Comparison of ENCODE assay signal across 8 cellular contexts in genomic region chr4:10164877-10165283, GRCh38. TPM values are rescaled to one million over a fixed set of nuclear protein-coding genes. Genes with fewer than 3 reads are reported as not detected.
A peak's percentile ranks its signal among the peaks of the same experiment; 100 is the strongest.
DNase-seq lines count a peak whose midpoint lies in the region; ATAC-seq and TF ChIP-seq lines count a peak whose summit lies in the region.

No MANE protein-coding gene starts in this region.

- H3K27ac Mint-ChIP-seq in WTC11, result no peak overlapping the region

- no peaks in the 10 kb centered on the region for H3K4me1 Mint-ChIP-seq in WTC11

- H3K9me3 ChIP-seq in DND-41 (ENCODE audit: insufficient read depth, low read length, severe bottlenecking) (no peaks in the 10 kb centered on the region), right cardiac atrium (ENCODE audit: control insufficient read depth, low read length) (no peaks in the 10 kb centered on the region), testis (no peaks in the 10 kb centered on the region)

- POLR2A ChIA-PET in WTC11 (lab: Charles Lee), result interaction anchor here (0.7 kb wide), 1 partner anchor 284 kb away, joined by 3 read pairs; no protein-coding TSS in a partner anchor

- ATAC-seq in DND-41 (ENCODE audit: insufficient read depth, low read depth) (no peak), WTC11 (peak; percentile 68), right cardiac atrium (peak in 1 of 2 donors; percentile 16), esophagus mucosa (no peak), GM19395 (IDR thresholded peaks at IDR 0.05; ENCODE audit: unreplicated experiment) (no peak)

- H4K20me1 ChIP-seq in DND-41 (ENCODE audit: insufficient read depth, low read length), result no peaks in the 10 kb centered on the region

- H2AFZ ChIP-seq in DND-41 (ENCODE audit: low read depth, low read length), result no peak overlapping the region

- no peaks in the 10 kb centered on the region for H3K36me3 Mint-ChIP-seq in WTC11

- no peak overlapping the region for H3K9ac ChIP-seq in DND-41 (ENCODE audit: low read depth, low read length)

- H3K4me3 ChIP-seq in DND-41 (ENCODE audit: low read depth in 1 of 2, low read length in 2 of 2) (no peak overlapping the region), right cardiac atrium (ENCODE audit: low read length) (no peak overlapping the region), testis (no peak overlapping the region)

- H3K27ac ChIP-seq in DND-41 (ENCODE audit: low read length) (no peak overlapping the region), right cardiac atrium (ENCODE audit: low read length) (no peak overlapping the region), testis (no peak overlapping the region)

- H3K4me2 ChIP-seq in DND-41 (ENCODE audit: insufficient read depth, low read length), result no peak overlapping the region

- H3K27me3 Mint-ChIP-seq in WTC11 (ENCODE audit: low read depth), result no peaks in the 10 kb centered on the region; the same call in 1 of the 2 replicates

- H3K36me3 ChIP-seq in DND-41 (ENCODE audit: insufficient read depth, low read length) (no peaks in the 10 kb centered on the region), testis (ENCODE audit: low read depth, missing control alignments) (no peaks in the 10 kb centered on the region)

- H3K27me3 ChIP-seq in DND-41 (ENCODE audit: insufficient read depth, low read length, poor library complexity) (no peaks in the 10 kb centered on the region), right cardiac atrium (ENCODE audit: control insufficient read depth, insufficient read depth) (no peaks in the 10 kb centered on the region), testis (no peaks in the 10 kb centered on the region)

- intact Hi-C loops in right cardiac atrium (cut with DNase I) (loop anchor here (2.0 to 5.0 kb wide), 5 partner anchors 222 to 382 kb away; no protein-coding TSS in a partner anchor), testis (cut with DNase I; ENCODE audit: low total_unique reads) (no loop called here)

- TF ChIP-seq POLR2A in testis (IDR thresholded peaks at IDR 0.05), result no peak

- no peaks in the 10 kb centered on the region for H3K9me3 Mint-ChIP-seq in WTC11

- H3K4me3 Mint-ChIP-seq in WTC11, result no peak overlapping the region

- CTCF ChIA-PET in WTC11 (lab: Charles Lee), result interaction anchor here (1.0 to 3.8 kb wide), 18 partner anchors 9 to 388 kb away, joined by 3 to 32 read pairs (median 6); no protein-coding TSS in a partner anchor

- TF ChIP-seq CTCF in DND-41 (IDR thresholded peaks at IDR 0.05; ENCODE audit: borderline replicate concordance, extremely low read depth, low read length, poor library complexity, severe bottlenecking) (peak; percentile 62), WTC11 (IDR thresholded peaks at IDR 0.05) (peak; percentile 33), testis (IDR thresholded peaks at IDR 0.05) (peak; percentile 41 to 63 (median 48))

- no peaks in the 10 kb centered on the region for H3K79me2 ChIP-seq in DND-41 (ENCODE audit: insufficient read depth, low read length)

- DNase-seq in DND-41, result peak; percentile 31
- DNase-seq in HT-29 (ENCODE audit: low spot score), result peak; percentile 48
- peak; percentile 61 for DNase-seq in WTC11 (ENCODE audit: low spot score)
- peak in 2 of 3 donors; percentile 28 to 61 for DNase-seq in right cardiac atrium
- peak; percentile 50 for DNase-seq in testis
- DNase-seq in T1000 (lab: John Stamatoyannopoulos, UW), result no peak

- 35% methylated on average over 3 of the region's 3 CpGs for WGBS in right cardiac atrium
- 36 to 41% methylated on average over 3 of the region's 3 CpGs for WGBS in testis, 2 donors

- H3K4me1 ChIP-seq in DND-41 (ENCODE audit: insufficient read depth, low read length) (no peaks in the 10 kb centered on the region), right cardiac atrium (ENCODE audit: control insufficient read depth, insufficient read depth, low read length) (no peaks in the 10 kb centered on the region), testis (no peaks in the 10 kb centered on the region)

TF ChIP-seq in WTC11, 78 proteins besides CTCF, POLR2A, EP300 and RAD21 (continues in another document):
- TF ChIP-seq, protein P1, sequence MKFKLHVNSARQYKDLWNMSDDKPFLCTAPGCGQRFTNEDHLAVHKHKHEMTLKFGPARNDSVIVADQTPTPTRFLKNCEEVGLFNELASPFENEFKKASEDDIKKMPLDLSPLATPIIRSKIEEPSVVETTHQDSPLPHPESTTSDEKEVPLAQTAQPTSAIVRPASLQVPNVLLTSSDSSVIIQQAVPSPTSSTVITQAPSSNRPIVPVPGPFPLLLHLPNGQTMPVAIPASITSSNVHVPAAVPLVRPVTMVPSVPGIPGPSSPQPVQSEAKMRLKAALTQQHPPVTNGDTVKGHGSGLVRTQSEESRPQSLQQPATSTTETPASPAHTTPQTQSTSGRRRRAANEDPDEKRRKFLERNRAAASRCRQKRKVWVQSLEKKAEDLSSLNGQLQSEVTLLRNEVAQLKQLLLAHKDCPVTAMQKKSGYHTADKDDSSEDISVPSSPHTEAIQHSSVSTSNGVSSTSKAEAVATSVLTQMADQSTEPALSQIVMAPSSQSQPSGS (CRISPR knock-in tag; IDR thresholded peaks at IDR 0.05; ENCODE audit: borderline replicate concordance, low read depth), result no peak
- TF ChIP-seq FOXJ3 (CRISPR knock-in tag; IDR thresholded peaks at IDR 0.05; ENCODE audit: borderline replicate concordance) (no peak), ZMAT4 (CRISPR knock-in tag; IDR thresholded peaks at IDR 0.05) (no peak), ZBTB21 (CRISPR knock-in tag; IDR thresholded peaks at IDR 0.05; ENCODE audit: borderline replicate concordance) (no peak), SP1 (CRISPR knock-in tag; conservative IDR thresholded peaks at IDR 0.05) (no peak), NFE2L1 (CRISPR knock-in tag; IDR thresholded peaks at IDR 0.05) (no peak), HMGXB4 (CRISPR knock-in tag; IDR thresholded peaks at IDR 0.05) (no peak)
- TF ChIP-seq, protein P2, sequence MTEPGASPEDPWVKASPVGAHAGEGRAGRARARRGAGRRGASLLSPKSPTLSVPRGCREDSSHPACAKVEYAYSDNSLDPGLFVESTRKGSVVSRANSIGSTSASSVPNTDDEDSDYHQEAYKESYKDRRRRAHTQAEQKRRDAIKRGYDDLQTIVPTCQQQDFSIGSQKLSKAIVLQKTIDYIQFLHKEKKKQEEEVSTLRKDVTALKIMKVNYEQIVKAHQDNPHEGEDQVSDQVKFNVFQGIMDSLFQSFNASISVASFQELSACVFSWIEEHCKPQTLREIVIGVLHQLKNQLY (CRISPR knock-in tag; IDR thresholded peaks at IDR 0.05), result no peak
- TF ChIP-seq, protein P3, sequence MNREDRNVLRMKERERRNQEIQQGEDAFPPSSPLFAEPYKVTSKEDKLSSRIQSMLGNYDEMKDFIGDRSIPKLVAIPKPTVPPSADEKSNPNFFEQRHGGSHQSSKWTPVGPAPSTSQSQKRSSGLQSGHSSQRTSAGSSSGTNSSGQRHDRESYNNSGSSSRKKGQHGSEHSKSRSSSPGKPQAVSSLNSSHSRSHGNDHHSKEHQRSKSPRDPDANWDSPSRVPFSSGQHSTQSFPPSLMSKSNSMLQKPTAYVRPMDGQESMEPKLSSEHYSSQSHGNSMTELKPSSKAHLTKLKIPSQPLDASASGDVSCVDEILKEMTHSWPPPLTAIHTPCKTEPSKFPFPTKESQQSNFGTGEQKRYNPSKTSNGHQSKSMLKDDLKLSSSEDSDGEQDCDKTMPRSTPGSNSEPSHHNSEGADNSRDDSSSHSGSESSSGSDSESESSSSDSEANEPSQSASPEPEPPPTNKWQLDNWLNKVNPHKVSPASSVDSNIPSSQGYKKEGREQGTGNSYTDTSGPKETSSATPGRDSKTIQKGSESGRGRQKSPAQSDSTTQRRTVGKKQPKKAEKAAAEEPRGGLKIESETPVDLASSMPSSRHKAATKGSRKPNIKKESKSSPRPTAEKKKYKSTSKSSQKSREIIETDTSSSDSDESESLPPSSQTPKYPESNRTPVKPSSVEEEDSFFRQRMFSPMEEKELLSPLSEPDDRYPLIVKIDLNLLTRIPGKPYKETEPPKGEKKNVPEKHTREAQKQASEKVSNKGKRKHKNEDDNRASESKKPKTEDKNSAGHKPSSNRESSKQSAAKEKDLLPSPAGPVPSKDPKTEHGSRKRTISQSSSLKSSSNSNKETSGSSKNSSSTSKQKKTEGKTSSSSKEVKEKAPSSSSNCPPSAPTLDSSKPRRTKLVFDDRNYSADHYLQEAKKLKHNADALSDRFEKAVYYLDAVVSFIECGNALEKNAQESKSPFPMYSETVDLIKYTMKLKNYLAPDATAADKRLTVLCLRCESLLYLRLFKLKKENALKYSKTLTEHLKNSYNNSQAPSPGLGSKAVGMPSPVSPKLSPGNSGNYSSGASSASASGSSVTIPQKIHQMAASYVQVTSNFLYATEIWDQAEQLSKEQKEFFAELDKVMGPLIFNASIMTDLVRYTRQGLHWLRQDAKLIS (CRISPR knock-in tag; IDR thresholded peaks at IDR 0.05; ENCODE audit: borderline replicate concordance), result no peak

RNA-seq across cellular contexts. Expression of gene WDR1, which starts 48.3 kb away (rescaled TPM):
- total RNA-seq in HT-29 (2014; rRNA removed; shearing (Covaris generic)), result 306 and 310 TPM in 2 replicates
- 288 to 306 TPM (median 288 TPM) in 3 replicates for total RNA-seq in WTC11 (2021)
- total RNA-seq in right cardiac atrium, result 100 to 1,000 TPM; 181 to 280 (median 218) TPM
- 116 TPM for polyA plus RNA-seq in right cardiac atrium
- 100 to 1,000 TPM; 165 to 168 TPM for total RNA-seq in testis
- 295 TPM for polyA plus RNA-seq in testis (ENCODE audit: insufficient read depth, low read depth, low replicate concordance)
- 253 TPM for total RNA-seq in esophagus mucosa
